15 cellular contexts compared by ENCODE assay signal in the genomic region with DNA sequence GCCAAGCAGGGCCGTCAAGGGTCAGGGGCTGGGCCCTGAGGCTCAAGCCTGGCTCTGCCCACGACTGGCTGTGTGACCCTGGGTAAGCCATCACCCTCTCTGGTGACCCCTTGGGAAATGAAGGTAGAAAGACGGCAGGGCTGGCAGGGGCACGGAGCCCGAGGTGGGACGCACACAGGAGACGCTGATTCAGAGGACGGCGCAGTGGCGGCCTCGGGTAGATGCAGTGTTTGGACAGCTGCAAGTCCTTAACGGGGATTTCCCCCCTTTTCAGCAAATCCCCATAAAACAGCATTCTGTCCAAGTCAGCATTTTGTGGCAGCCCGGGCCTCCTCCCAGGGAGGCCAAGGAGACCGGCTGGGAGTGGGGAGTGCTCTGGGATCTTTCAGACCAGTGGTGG. TPM values are rescaled to one million over a fixed set of nuclear protein-coding genes. Genes with fewer than 3 reads are reported as not detected.
DNase-seq lines count a peak whose midpoint lies in the region; ATAC-seq and TF ChIP-seq lines count a peak whose summit lies in the region.
"Had no signal": no experiment of that assay in that cellular context is flagged by ENCODE, and none has a peak within 500 bp of the region (broad histone marks: within the 10 kb centered on the region; RNA-seq: fewer than 3 reads in every experiment).

No MANE protein-coding gene starts in this region.

- no peaks in the 10 kb centered on the region for H3K27me3 ChIP-seq in RWPE2 (ENCODE audit: insufficient read depth, poor library complexity, severe bottlenecking)
- H3K27me3 ChIP-seq: body of pancreas had no signal

- peak overlapping the region; percentile 96 for H3K27ac Mint-ChIP-seq in activated naive CD8-positive, alpha-beta T cell treated with anti-CD3 and anti-CD28 coated beads, Interleukin-2, amount 10 ng/mL, durations not matched to agents 7 days and 5 days
- H3K27ac Mint-ChIP-seq in activated naive CD8-positive, alpha-beta T cell treated with anti-CD3 and anti-CD28 coated beads for 36 hours: no peak overlapping the region

- peak overlapping the region; percentile 48 for H3K27ac ChIP-seq in RWPE2 (ENCODE audit: poor library complexity, severe bottlenecking)
- H3K27ac ChIP-seq: body of pancreas had no signal

- H3K9me3 Mint-ChIP-seq in activated naive CD8-positive, alpha-beta T cell treated with anti-CD3 and anti-CD28 coated beads, Interleukin-2, amount 10 ng/mL, durations not matched to agents 7 days and 5 days: no peaks in the 10 kb centered on the region
- H3K9me3 Mint-ChIP-seq in activated naive CD8-positive, alpha-beta T cell treated with anti-CD3 and anti-CD28 coated beads for 36 hours: no peaks in the 10 kb centered on the region

- no peaks in the 10 kb centered on the region for H3K36me3 Mint-ChIP-seq in activated naive CD8-positive, alpha-beta T cell treated with anti-CD3 and anti-CD28 coated beads, Interleukin-2, amount 10 ng/mL, durations not matched to agents 7 days and 5 days
- H3K36me3 Mint-ChIP-seq in activated naive CD8-positive, alpha-beta T cell treated with anti-CD3 and anti-CD28 coated beads for 36 hours: no peaks in the 10 kb centered on the region

- H3K4me1 ChIP-seq in RWPE2 (ENCODE audit: insufficient read depth, poor library complexity, severe bottlenecking): peaks cover 10% of the 10 kb centered on the region
- H3K4me1 ChIP-seq: body of pancreas had no signal

- H3K36me3 ChIP-seq in RWPE2 (ENCODE audit: low read depth): no peaks in the 10 kb centered on the region

- no peak for TF ChIP-seq CTCF in RWPE2 (IDR thresholded peaks at IDR 0.05; ENCODE audit: poor library complexity, severe bottlenecking)
- TF ChIP-seq CTCF in fibroblast of the aortic adventitia (IDR thresholded peaks at IDR 0.05; ENCODE audit: insufficient read depth, low read length): no peak

- no peaks in the 10 kb centered on the region for H3K9me3 ChIP-seq in RWPE2 (ENCODE audit: severe bottlenecking)
- H3K9me3 ChIP-seq: body of pancreas had no signal

- no peak overlapping the region for H3K4me3 ChIP-seq in RWPE2 (ENCODE audit: severe bottlenecking)
- no peak overlapping the region for H3K4me3 ChIP-seq in fibroblast of the aortic adventitia (ENCODE audit: low read depth, low read length)
- H3K4me3 ChIP-seq: body of pancreas had no signal

- no peaks in the 10 kb centered on the region for H3K27me3 Mint-ChIP-seq in activated naive CD8-positive, alpha-beta T cell treated with anti-CD3 and anti-CD28 coated beads, Interleukin-2, amount 10 ng/mL, durations not matched to agents 7 days and 5 days
- H3K27me3 Mint-ChIP-seq in activated naive CD8-positive, alpha-beta T cell treated with anti-CD3 and anti-CD28 coated beads for 36 hours: no peaks in the 10 kb centered on the region

- POLR2A ChIA-PET in activated naive CD8-positive, alpha-beta T cell treated with anti-CD3 and anti-CD28 coated beads, Interleukin-2, amount 10 ng/mL, durations not matched to agents 7 days and 5 days (lab: Charles Lee): interaction anchor here (0.6 to 1.2 kb wide), 5 partner anchors 27 to 1792 kb away, joined by 3 to 5 read pairs (median 3); partner anchors contain the start of gene CLSPN

- peaks cover 26% of the 10 kb centered on the region for H3K4me1 Mint-ChIP-seq in activated naive CD8-positive, alpha-beta T cell treated with anti-CD3 and anti-CD28 coated beads, Interleukin-2, amount 10 ng/mL, durations not matched to agents 7 days and 5 days
- H3K4me1 Mint-ChIP-seq in activated naive CD8-positive, alpha-beta T cell treated with anti-CD3 and anti-CD28 coated beads for 36 hours: peaks cover 16% of the 10 kb centered on the region

- no peak for ATAC-seq in activated naive CD8-positive, alpha-beta T cell treated with anti-CD3 and anti-CD28 coated beads, Interleukin-2, amount 10 ng/mL, durations not matched to agents 7 days and 5 days (ENCODE audit: low read depth)
- ATAC-seq in RWPE2 (ENCODE audit: low read depth): no peak
- no peak for ATAC-seq in HG03442 (IDR thresholded peaks at IDR 0.05; ENCODE audit: unreplicated experiment)
- ATAC-seq: body of pancreas had no signal

- no peak for DNase-seq in activated naive CD8-positive, alpha-beta T cell treated with anti-CD3 and anti-CD28 coated beads, Interleukin-2, amount 10 ng/mL, durations not matched to agents 7 days and 5 days
- DNase-seq in activated naive CD8-positive, alpha-beta T cell treated with anti-CD3 and anti-CD28 coated beads for 36 hours: no peak
- DNase-seq in RWPE2 (ENCODE audit: low spot score) (no peak), fibroblast of the aortic adventitia (ENCODE audit: low read depth) (peak; percentile 21), stromal cell of bone marrow (ENCODE audit: low read depth) (peak; percentile 57), NCI-H1930 (lab: John Stamatoyannopoulos, UW) (no peak), SKM-1 treated with dmso at 0.1 percent for 144 hours (lab: John Stamatoyannopoulos, UW; ENCODE audit: unreplicated experiment) (no peak)
- DNase-seq: activated T-cell treated with anti-CD3 and anti-CD28 coated beads for 4 hours, body of pancreas, head of caudate nucleus, NCI-H1105, NCI-H446, occipital lobe had no signal

- H3K4me3 Mint-ChIP-seq in activated naive CD8-positive, alpha-beta T cell treated with anti-CD3 and anti-CD28 coated beads, Interleukin-2, amount 10 ng/mL, durations not matched to agents 7 days and 5 days: peak overlapping the region; percentile 77
- no peak overlapping the region for H3K4me3 Mint-ChIP-seq in activated naive CD8-positive, alpha-beta T cell treated with anti-CD3 and anti-CD28 coated beads for 36 hours

RNA-seq across cellular contexts. Expression of gene COL8A2, which starts 16.7 kb away (rescaled TPM):
- total RNA-seq in activated naive CD8-positive, alpha-beta T cell treated with anti-CD3 and anti-CD28 coated beads, Interleukin-2, amount 10 ng/mL, durations not matched to agents 7 days and 5 days: under 1 TPM; 0.17 to 0.19 TPM
- 1 to 10 TPM; 1.8 to 1.9 TPM for total RNA-seq in activated naive CD8-positive, alpha-beta T cell treated with anti-CD3 and anti-CD28 coated beads for 36 hours
- 11.0 and 20.9 TPM in 2 replicates for total RNA-seq in fibroblast of the aortic adventitia (ENCODE audit: low replicate concordance)

RNA-seq across cellular contexts. Expression of gene ADPRS, which starts 19.6 kb away (rescaled TPM):
- total RNA-seq in activated naive CD8-positive, alpha-beta T cell treated with anti-CD3 and anti-CD28 coated beads, Interleukin-2, amount 10 ng/mL, durations not matched to agents 7 days and 5 days: 10 to 100 TPM; 30.7 to 32.7 TPM
- 10 to 100 TPM; 47.0 to 48.7 TPM for total RNA-seq in activated naive CD8-positive, alpha-beta T cell treated with anti-CD3 and anti-CD28 coated beads for 36 hours
- 21.1 and 25.5 TPM in 2 replicates for total RNA-seq in fibroblast of the aortic adventitia (ENCODE audit: low replicate concordance)

RNA-seq across cellular contexts. Expression of gene TEKT2, which starts 24.4 kb away (rescaled TPM):
- total RNA-seq in activated naive CD8-positive, alpha-beta T cell treated with anti-CD3 and anti-CD28 coated beads, Interleukin-2, amount 10 ng/mL, durations not matched to agents 7 days and 5 days: not detected
- total RNA-seq in activated naive CD8-positive, alpha-beta T cell treated with anti-CD3 and anti-CD28 coated beads for 36 hours: under 1 TPM in 1 of 2 experiments, not detected in 1; 0.19 TPM
- 0.18 and 2.1 TPM in 2 replicates for total RNA-seq in fibroblast of the aortic adventitia (ENCODE audit: low replicate concordance)
- total RNA-seq: G401 had no signal

RNA-seq across cellular contexts. Expression of gene TRAPPC3, which starts 41.0 kb away (rescaled TPM):
- 10 to 100 TPM; 51.7 to 52.5 TPM for total RNA-seq in activated naive CD8-positive, alpha-beta T cell treated with anti-CD3 and anti-CD28 coated beads, Interleukin-2, amount 10 ng/mL, durations not matched to agents 7 days and 5 days
- 10 to 100 TPM; 58.0 to 59.4 TPM for total RNA-seq in activated naive CD8-positive, alpha-beta T cell treated with anti-CD3 and anti-CD28 coated beads for 36 hours
- 80.8 and 102 TPM in 2 replicates for total RNA-seq in fibroblast of the aortic adventitia (ENCODE audit: low replicate concordance)

RNA-seq across cellular contexts. Expression of gene MAP7D1, which starts 47.6 kb away (rescaled TPM):
- 100 to 1,000 TPM; 234 to 237 TPM for total RNA-seq in activated naive CD8-positive, alpha-beta T cell treated with anti-CD3 and anti-CD28 coated beads, Interleukin-2, amount 10 ng/mL, durations not matched to agents 7 days and 5 days
- total RNA-seq in activated naive CD8-positive, alpha-beta T cell treated with anti-CD3 and anti-CD28 coated beads for 36 hours: 100 to 1,000 TPM; 158 to 168 TPM
- 114 and 180 TPM in 2 replicates for total RNA-seq in fibroblast of the aortic adventitia (ENCODE audit: low replicate concordance)

Comparison
In these comparisons a context has a peak if more than half of its experiments do, and no peak if none do; other contexts are left out.
1. DNase-seq: peak in fibroblast of the aortic adventitia (single experiment) and stromal cell of bone marrow (single experiment); none in activated naive CD8-positive, alpha-beta T cell treated with anti-CD3 and anti-CD28 coated beads, Interleukin-2, amount 10 ng/mL, durations not matched to agents 7 days and 5 days (single experiment), activated naive CD8-positive, alpha-beta T cell treated with anti-CD3 and anti-CD28 coated beads for 36 hours (single experiment), RWPE2 (single experiment), NCI-H1930 (0 of 2) and SKM-1 treated with dmso at 0.1 percent for 144 hours (single experiment).